ENCODE assay signal across 8 cellular contexts in the genomic region with DNA sequence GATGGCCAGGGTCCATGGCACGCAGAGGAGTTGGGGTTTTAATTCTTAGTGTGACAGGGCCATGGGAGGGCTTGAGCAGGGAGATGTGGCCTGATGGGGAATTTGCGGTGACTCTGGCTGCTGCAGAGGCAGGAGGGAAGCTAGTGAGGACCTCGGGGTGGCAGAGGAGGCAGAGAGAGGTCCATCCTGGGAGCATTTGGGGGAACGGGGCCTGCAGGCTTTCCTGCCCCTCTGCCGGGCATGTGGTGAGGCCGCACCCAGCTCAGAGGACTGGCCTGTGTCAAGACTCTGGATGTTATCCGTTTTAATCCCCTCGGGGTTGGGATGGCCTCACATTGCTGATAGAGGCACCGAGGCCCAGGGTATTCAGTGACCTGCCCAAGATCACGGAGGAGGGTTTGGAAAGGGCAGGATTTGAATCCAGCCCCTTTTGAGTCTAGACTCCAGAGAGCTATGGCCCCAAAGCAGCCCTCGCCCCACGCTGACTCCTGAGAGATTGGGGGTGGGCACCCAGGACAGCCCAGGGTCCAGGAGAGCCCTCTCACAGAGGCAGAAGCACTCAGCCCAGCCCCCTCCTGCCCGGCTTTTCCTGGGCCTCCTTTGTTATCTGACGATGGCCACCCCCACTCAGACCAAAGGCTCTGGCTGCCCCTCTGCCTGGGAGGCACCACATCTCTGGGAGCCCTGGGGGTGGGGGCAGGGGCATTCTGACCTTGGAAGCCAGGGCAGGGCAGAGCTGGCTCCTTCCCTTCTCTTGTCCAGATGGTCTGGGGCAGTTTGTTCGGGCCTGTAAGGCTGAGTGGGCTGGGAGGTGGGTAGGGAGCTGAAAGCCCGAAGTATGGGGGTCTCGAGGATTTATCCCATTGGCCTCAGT. TPM values are rescaled to one million over a fixed set of nuclear protein-coding genes. Genes with fewer than 3 reads are reported as not detected.
DNase-seq lines count a peak whose midpoint lies in the region; TF ChIP-seq lines count a peak whose summit lies in the region.

No MANE protein-coding gene starts in this region.

- peak overlapping the region; percentile 86 for H3K4me2 ChIP-seq in BLaER1
- H3K4me2 ChIP-seq in Karpas-422 (ENCODE audit: low read depth, low read length, poor library complexity, severe bottlenecking), result peak overlapping the region; percentile 70

- H3K27ac ChIP-seq in BLaER1 (peak overlapping the region; percentile 80), Karpas-422 (ENCODE audit: low read length) (peak overlapping the region; percentile 99), duodenal mucosa (ENCODE audit: low read depth, low read length) (peak overlapping the region; percentile 89), neutrophil (peak overlapping the region; percentile 73)

- DNase-seq in Karpas-422, result peak; percentile 51
- no peak for DNase-seq in NCI-H2227 treated with DMSO at 0.1 percent for 48 hours (lab: John Stamatoyannopoulos, UW)
- no peak for DNase-seq in HEK293T (ENCODE audit: extremely low spot score)
- DNase-seq in SKM-1 treated with dmso at 0.1 percent for 144 hours (lab: John Stamatoyannopoulos, UW; ENCODE audit: unreplicated experiment), result no peak
- no peak for DNase-seq in stimulated activated CD4-positive, alpha-beta T cell treated with anti-CD3 and anti-CD28 coated beads, Interleukin-4, amount 100 ng/mL, for 1 hour

- no peak overlapping the region for H2AFZ ChIP-seq in Karpas-422 (ENCODE audit: low read length)

- H3K9me3 ChIP-seq in BLaER1, result no peaks in the 10 kb centered on the region
- H3K9me3 ChIP-seq in Karpas-422 (ENCODE audit: low read length), result no peaks in the 10 kb centered on the region
- H3K9me3 ChIP-seq in duodenal mucosa (ENCODE audit: control insufficient read depth in 1 of 2, low read length in 2 of 2), result no peaks in the 10 kb centered on the region
- no peaks in the 10 kb centered on the region for H3K9me3 ChIP-seq in neutrophil

- H3K36me3 ChIP-seq in BLaER1 (no peaks in the 10 kb centered on the region), Karpas-422 (ENCODE audit: insufficient read depth, low read length) (peaks cover 7% of the 10 kb centered on the region), duodenal mucosa (ENCODE audit: control insufficient read depth in 1 of 2, insufficient read depth in 2 of 2, low read length in 2 of 2) (no peaks in the 10 kb centered on the region), neutrophil (no peaks in the 10 kb centered on the region)

- H3K4me1 ChIP-seq in BLaER1 (peaks cover 100% of the 10 kb centered on the region), Karpas-422 (ENCODE audit: low read length) (peaks cover 100% of the 10 kb centered on the region), duodenal mucosa (ENCODE audit: control insufficient read depth in 1 of 2, insufficient read depth in 2 of 2, low read length in 2 of 2) (peaks cover 93 to 94% of the 10 kb centered on the region in 2 donors), neutrophil (ENCODE audit: control insufficient read depth in 1 of 2, insufficient read depth in 1 of 2, low read depth in 1 of 2, low read length in 1 of 2) (peaks cover 26 to 37% of the 10 kb centered on the region in 2 experiments)

- no peaks in the 10 kb centered on the region for H3K27me3 ChIP-seq in BLaER1
- no peaks in the 10 kb centered on the region for H3K27me3 ChIP-seq in Karpas-422 (ENCODE audit: low read length)
- H3K27me3 ChIP-seq in duodenal mucosa (ENCODE audit: control insufficient read depth in 1 of 2, insufficient read depth in 2 of 2, low read length in 2 of 2), result no peaks in the 10 kb centered on the region
- peaks cover 27% of the 10 kb centered on the region for H3K27me3 ChIP-seq in neutrophil

- H4K20me1 ChIP-seq in BLaER1 (peaks cover 7% of the 10 kb centered on the region), Karpas-422 (ENCODE audit: insufficient read depth, low read depth, low read length) (peaks cover 30% of the 10 kb centered on the region)

- POLR2A ChIA-PET in HEK293T (lab: Yijun Ruan, JAX), result interaction anchor here (0.7 kb wide), 1 partner anchor 36 kb away, joined by 3 read pairs; no protein-coding TSS in a partner anchor

- peaks cover 100% of the 10 kb centered on the region for H3K79me2 ChIP-seq in Karpas-422 (ENCODE audit: low read length)

- no peak overlapping the region for H3K4me3 ChIP-seq in BLaER1
- H3K4me3 ChIP-seq in Karpas-422 (ENCODE audit: low read length), result peak overlapping the region; percentile 49; the same call in 1 of the 2 replicates
- peak overlapping the region; percentile 65 to 67 for H3K4me3 ChIP-seq in duodenal mucosa (ENCODE audit: low read depth in 1 of 2, low read length in 2 of 2)
- H3K4me3 ChIP-seq in neutrophil (ENCODE audit: low read depth in 1 of 2, low read length in 1 of 2), result peak overlapping the region in 1 of 2 experiments; percentile 10

- TF ChIP-seq CTCF in neutrophil (IDR thresholded peaks at IDR 0.05), result no peak

- peak overlapping the region; percentile 42 for H3K9ac ChIP-seq in BLaER1
- H3K9ac ChIP-seq in Karpas-422 (ENCODE audit: low read length), result peak overlapping the region; percentile 82
- peak overlapping the region; percentile 77 to 87 for H3K9ac ChIP-seq in duodenal mucosa (ENCODE audit: low read depth in 1 of 2, low read length in 2 of 2)

- H3K9me2 ChIP-seq in Karpas-422 (replicated peaks; ENCODE audit: insufficient read depth, low read length), result no peaks in the 10 kb centered on the region

- CTCF ChIA-PET in HEK293T (lab: Yijun Ruan, JAX), result interaction anchor here (0.9 to 1.2 kb wide), 3 partner anchors 18 to 34 kb away, joined by 3 read pairs; no protein-coding TSS in a partner anchor

TF ChIP-seq in HEK293T, 16 proteins besides CTCF, POLR2A, EP300 and RAD21:
- no peak for TF ChIP-seq CTBP1 (IDR thresholded peaks at IDR 0.05; ENCODE audit: borderline replicate concordance)
- TF ChIP-seq BHLHE40 (IDR thresholded peaks at IDR 0.05; ENCODE audit: borderline replicate concordance), result no peak
- TF ChIP-seq NFRKB (IDR thresholded peaks at IDR 0.05), result no peak
- no peak for TF ChIP-seq L3MBTL2 (conservative IDR thresholded peaks at IDR 0.05)
- TF ChIP-seq LEF1 (IDR thresholded peaks at IDR 0.05; ENCODE audit: borderline replicate concordance), result no peak
- TF ChIP-seq FOXA1 (IDR thresholded peaks at IDR 0.05), result no peak
- no peak for TF ChIP-seq TARDBP (IDR thresholded peaks at IDR 0.05)
- TF ChIP-seq, protein P1, sequence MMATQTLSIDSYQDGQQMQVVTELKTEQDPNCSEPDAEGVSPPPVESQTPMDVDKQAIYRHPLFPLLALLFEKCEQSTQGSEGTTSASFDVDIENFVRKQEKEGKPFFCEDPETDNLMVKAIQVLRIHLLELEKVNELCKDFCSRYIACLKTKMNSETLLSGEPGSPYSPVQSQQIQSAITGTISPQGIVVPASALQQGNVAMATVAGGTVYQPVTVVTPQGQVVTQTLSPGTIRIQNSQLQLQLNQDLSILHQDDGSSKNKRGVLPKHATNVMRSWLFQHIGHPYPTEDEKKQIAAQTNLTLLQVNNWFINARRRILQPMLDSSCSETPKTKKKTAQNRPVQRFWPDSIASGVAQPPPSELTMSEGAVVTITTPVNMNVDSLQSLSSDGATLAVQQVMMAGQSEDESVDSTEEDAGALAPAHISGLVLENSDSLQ (IDR thresholded peaks at IDR 0.05), result no peak
- TF ChIP-seq SUZ12 (IDR thresholded peaks at IDR 0.05), result no peak
- TF ChIP-seq FOXK2 (IDR thresholded peaks at IDR 0.05), result no peak

RNA-seq across cellular contexts. Expression of gene MGAT3, which starts 13.9 kb away (rescaled TPM):
- 34.8 and 52.7 TPM in 2 replicates for total RNA-seq in Karpas-422 (2014; rRNA removed; shearing (Covaris generic); ENCODE audit: low replicate concordance)

RNA-seq across cellular contexts. Expression of gene MIEF1, which starts 31.4 kb away (rescaled TPM):
- total RNA-seq in Karpas-422 (2014; rRNA removed; shearing (Covaris generic); ENCODE audit: low replicate concordance), result 23.2 and 25.0 TPM in 2 replicates

RNA-seq across cellular contexts. Expression of gene ATF4, which starts 49.7 kb away (rescaled TPM):
- total RNA-seq in Karpas-422 (2014; rRNA removed; shearing (Covaris generic); ENCODE audit: low replicate concordance), result 543 and 666 TPM in 2 replicates
